ENCODE assay signal across 10 cellular contexts in genomic region chr13:97142452-97142851, GRCh38.
DNase-seq lines count a peak whose midpoint lies in the region; ATAC-seq and TF ChIP-seq lines count a peak whose summit lies in the region.
"Had no signal": no experiment of that assay in that cellular context is flagged by ENCODE, and none has a peak within 500 bp of the region (broad histone marks: within the 10 kb centered on the region; RNA-seq: fewer than 3 reads in every experiment).

No MANE protein-coding gene starts in this region.

- H3K36me3 Mint-ChIP-seq in activated T-cell treated with anti-CD3 and anti-CD28 coated beads, Interleukin-2, amount 50 U/mL, for 72 hours (ENCODE audit: insufficient read depth in 2 of 2): no peaks in the 10 kb centered on the region
- H3K36me3 Mint-ChIP-seq in activated T-cell treated with anti-CD3 and anti-CD28 coated beads, Interleukin-2, amount 50 U/mL, for 4 hours (ENCODE audit: insufficient read depth): no peaks in the 10 kb centered on the region

- DNase-seq in activated T-cell treated with anti-CD3 and anti-CD28 coated beads, Interleukin-2, amount 50 U/mL, for 72 hours: no peak
- no peak for DNase-seq in activated T-cell treated with anti-CD3 and anti-CD28 coated beads, Interleukin-2, amount 50 U/mL, for 4 hours
- DNase-seq in adrenal gland (peak; percentile 57 to 77 (median 66)), left lung (no peak), upper lobe of right lung (no peak), occipital lobe (lab: John Stamatoyannopoulos, UW) (no peak)
- DNase-seq in activated effector memory CD4-positive, alpha-beta T cell treated with Interleukin-2 at 50 U/mL for 16 hours: no peak

- H3K36me3 ChIP-seq in adrenal gland (replicated peaks in 1 of 2) (no peaks in the 10 kb centered on the region), left lung (no peaks in the 10 kb centered on the region), upper lobe of right lung (no peaks in the 10 kb centered on the region)
- H3K36me3 ChIP-seq: BLaER1 had no signal

- 26 to 57% (median 37%) methylated on average over 8 of the region's 8 CpGs for WGBS in adrenal gland, 4 donors

- H3K27ac ChIP-seq in adrenal gland (peak overlapping the region in 4 of 5 donors; percentile 17 to 73 (median 56)), left lung (peak overlapping the region in 1 of 2 donors; percentile 37), upper lobe of right lung (no peak overlapping the region)
- H3K27ac ChIP-seq: BLaER1, coronary artery had no signal

- peaks cover 41% of the 10 kb centered on the region for H3K27me3 Mint-ChIP-seq in activated T-cell treated with anti-CD3 and anti-CD28 coated beads, Interleukin-2, amount 50 U/mL, for 72 hours (ENCODE audit: low read depth)
- peaks cover 17% of the 10 kb centered on the region for H3K27me3 Mint-ChIP-seq in activated T-cell treated with anti-CD3 and anti-CD28 coated beads, Interleukin-2, amount 50 U/mL, for 4 hours (ENCODE audit: low read depth)

- peaks cover 0 to 17% of the 10 kb centered on the region in 2 donors for H3K4me1 ChIP-seq in adrenal gland (replicated peaks in 1 of 2)
- H3K4me1 ChIP-seq in left lung: peaks cover 8 to 17% of the 10 kb centered on the region in 2 donors
- H3K4me1 ChIP-seq in upper lobe of right lung: peaks cover 12% of the 10 kb centered on the region
- H3K4me1 ChIP-seq: BLaER1 had no signal

- H3K4me3 Mint-ChIP-seq in activated T-cell treated with anti-CD3 and anti-CD28 coated beads, Interleukin-2, amount 50 U/mL, for 72 hours: peak overlapping the region; percentile 7 to 33
- H3K4me3 Mint-ChIP-seq in activated T-cell treated with anti-CD3 and anti-CD28 coated beads, Interleukin-2, amount 50 U/mL, for 4 hours: no peak overlapping the region

- no peaks in the 10 kb centered on the region for H3K27me3 ChIP-seq in adrenal gland
- H3K27me3 ChIP-seq in left lung: no peaks in the 10 kb centered on the region
- H3K27me3 ChIP-seq in upper lobe of right lung: no peaks in the 10 kb centered on the region
- H3K27me3 ChIP-seq: BLaER1 had no signal

- H3K9me3 ChIP-seq in adrenal gland (replicated peaks in 1 of 3) (no peaks in the 10 kb centered on the region), left lung (no peaks in the 10 kb centered on the region), upper lobe of right lung (no peaks in the 10 kb centered on the region)
- H3K9me3 ChIP-seq: BLaER1 had no signal

- H3K27ac Mint-ChIP-seq in activated T-cell treated with anti-CD3 and anti-CD28 coated beads, Interleukin-2, amount 50 U/mL, for 72 hours: no peak overlapping the region

- H3K4me1 Mint-ChIP-seq in activated T-cell treated with anti-CD3 and anti-CD28 coated beads, Interleukin-2, amount 50 U/mL, for 72 hours (ENCODE audit: low read depth): peaks cover 8% of the 10 kb centered on the region
- H3K4me1 Mint-ChIP-seq in activated T-cell treated with anti-CD3 and anti-CD28 coated beads, Interleukin-2, amount 50 U/mL, for 4 hours (ENCODE audit: low read depth): peaks cover 7% of the 10 kb centered on the region

- intact Hi-C loops in adrenal gland (cut with DNase I) (no loop called here), left lung (cut with DNase I) (no loop called here), upper lobe of right lung (cut with DNase I) (no loop called here)

- H3K9me3 Mint-ChIP-seq in activated T-cell treated with anti-CD3 and anti-CD28 coated beads, Interleukin-2, amount 50 U/mL, for 72 hours: no peaks in the 10 kb centered on the region
- H3K9me3 Mint-ChIP-seq in activated T-cell treated with anti-CD3 and anti-CD28 coated beads, Interleukin-2, amount 50 U/mL, for 4 hours: no peaks in the 10 kb centered on the region

- TF ChIP-seq POLR2A in adrenal gland (IDR thresholded peaks at IDR 0.05): peak in 1 of 2 donors; percentile 81

- TF ChIP-seq CTCF in adrenal gland (IDR thresholded peaks at IDR 0.05): no peak
- TF ChIP-seq CTCF in left lung (IDR thresholded peaks at IDR 0.05): no peak
- no peak for TF ChIP-seq CTCF in upper lobe of right lung (IDR thresholded peaks at IDR 0.05)

- ATAC-seq in activated T-cell treated with anti-CD3 and anti-CD28 coated beads, Interleukin-2, amount 50 U/mL, for 72 hours (replicated peaks in 1 of 2): no peak
- ATAC-seq in activated T-cell treated with anti-CD3 and anti-CD28 coated beads, Interleukin-2, amount 50 U/mL, for 4 hours: no peak
- ATAC-seq in left lung (peak; percentile 8), upper lobe of right lung (peak; percentile 37), HG03354 (IDR thresholded peaks at IDR 0.05; ENCODE audit: poor library complexity, severe bottlenecking, unreplicated experiment) (no peak)

- H3K4me3 ChIP-seq in adrenal gland (peak overlapping the region in 2 of 4 donors; percentile 12 to 49), left lung (peak overlapping the region in 1 of 2 donors; percentile 8), upper lobe of right lung (peak overlapping the region; percentile 2)
- H3K4me3 ChIP-seq: BLaER1, coronary artery had no signal

Comparison
In these comparisons a context has a peak if more than half of its experiments do, and no peak if none do; other contexts are left out.
1. ATAC-seq: peak in left lung (single experiment) and upper lobe of right lung (single experiment); none in activated T-cell treated with anti-CD3 and anti-CD28 coated beads, Interleukin-2, amount 50 U/mL, for 72 hours (0 of 2), activated T-cell treated with anti-CD3 and anti-CD28 coated beads, Interleukin-2, amount 50 U/mL, for 4 hours (0 of 2) and HG03354 (single experiment).
2. DNase-seq: peak in adrenal gland (7 of 7); none in activated T-cell treated with anti-CD3 and anti-CD28 coated beads, Interleukin-2, amount 50 U/mL, for 72 hours (0 of 2), activated T-cell treated with anti-CD3 and anti-CD28 coated beads, Interleukin-2, amount 50 U/mL, for 4 hours (single experiment), left lung (0 of 2), upper lobe of right lung (single experiment), occipital lobe (single experiment) and activated effector memory CD4-positive, alpha-beta T cell treated with Interleukin-2 at 50 U/mL for 16 hours (single experiment).